1 cellular context compared by ENCODE assay signal in genomic region chr6:25061289-25061945, GRCh38.
TF ChIP-seq lines count a peak whose summit lies in the region.

No MANE protein-coding gene starts in this region.

TF ChIP-seq in IMR-90, 13 proteins besides CTCF, POLR2A, EP300 and RAD21 (continued from another document):
- TF ChIP-seq ELK1 (IDR thresholded peaks at IDR 0.05; ENCODE audit: borderline replicate concordance, low read depth, low read length): no peak
- TF ChIP-seq RCOR1 (IDR thresholded peaks at IDR 0.05; ENCODE audit: insufficient replicate concordance, low read length): no peak
- no peak for TF ChIP-seq NFE2L2 (IDR thresholded peaks at IDR 0.05; ENCODE audit: low read depth, low read length)
- no peak for TF ChIP-seq MAFK (IDR thresholded peaks at IDR 0.05; ENCODE audit: low read depth, low read length)
- TF ChIP-seq BHLHE40 (IDR thresholded peaks at IDR 0.05; ENCODE audit: low read depth, low read length): no peak
- TF ChIP-seq CEBPB (IDR thresholded peaks at IDR 0.05; ENCODE audit: low read depth, low read length): no peak
- no peak for TF ChIP-seq MXI1 (IDR thresholded peaks at IDR 0.05; ENCODE audit: borderline replicate concordance, low read depth, low read length)
- TF ChIP-seq CHD1 (IDR thresholded peaks at IDR 0.05; ENCODE audit: low read depth, low read length): no peak
- TF ChIP-seq MAZ (IDR thresholded peaks at IDR 0.05; ENCODE audit: borderline replicate concordance, low read depth, low read length): no peak
- no peak for TF ChIP-seq FOS (IDR thresholded peaks at IDR 0.05; ENCODE audit: low read depth, low read length)
- no peak for TF ChIP-seq USF2 (IDR thresholded peaks at IDR 0.05; ENCODE audit: low read depth, low read length)
TF ChIP-seq in IMR-90: peak in this region for 0.
